8 cellular contexts compared by ENCODE assay signal in the genomic region with DNA sequence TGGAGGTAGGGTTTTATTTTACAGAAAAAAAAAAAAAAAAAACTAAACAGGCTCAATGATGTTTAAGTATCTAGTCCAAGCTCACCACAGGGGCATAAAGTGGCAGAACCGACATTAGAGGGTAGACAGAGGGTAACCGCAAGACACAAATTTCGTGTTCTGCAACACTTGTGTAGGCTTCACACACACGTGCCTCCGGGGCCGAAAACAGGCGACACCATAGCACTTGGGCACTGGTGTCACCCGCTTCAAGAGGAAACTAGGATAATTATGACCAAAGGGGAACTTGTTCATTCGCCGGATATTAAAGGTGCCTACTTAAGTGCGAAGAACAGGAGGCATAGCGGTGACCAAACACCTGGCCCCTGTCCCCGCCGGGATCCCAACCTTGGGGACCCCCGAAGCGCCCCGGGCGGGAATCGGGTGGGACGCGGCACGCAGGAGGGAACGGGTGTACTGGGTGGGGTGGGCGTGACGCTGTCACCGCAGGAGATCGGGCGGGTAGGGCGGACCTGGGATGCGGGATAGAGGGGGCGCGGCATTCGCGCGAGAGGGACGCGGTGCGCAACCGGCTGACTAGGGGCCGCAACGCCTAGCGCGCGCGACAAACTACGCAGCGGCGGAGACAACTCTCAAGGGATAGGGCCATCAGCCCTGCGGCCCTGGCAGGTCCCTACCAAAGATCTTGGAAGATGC. TPM values are rescaled to one million over a fixed set of nuclear protein-coding genes. Genes with fewer than 3 reads are reported as not detected.
A peak's percentile ranks its signal among the peaks of the same experiment; 100 is the strongest.
DNase-seq lines count a peak whose midpoint lies in the region; ATAC-seq, FAIRE-seq and TF ChIP-seq lines count a peak whose summit lies in the region.

No MANE protein-coding gene starts in this region.

- TF ChIP-seq POLR2A in GM12878 (IDR thresholded peaks at IDR 0.05; ENCODE audit: low read depth, low read length): no peak

- in situ Hi-C loops in GM12878 (cut with MboI): no loop called here

- H4K20me1 ChIP-seq in GM12878 (ENCODE audit: control insufficient read depth, insufficient read depth) (no peaks in the 10 kb centered on the region), keratinocyte (ENCODE audit: control insufficient read depth, extremely low read depth, insufficient read depth, low read length) (no peaks in the 10 kb centered on the region)

- peak; percentile 21 for ATAC-seq in GM21390 (IDR thresholded peaks at IDR 0.05; ENCODE audit: unreplicated experiment)
- ATAC-seq in GM12878: peak; percentile 40

- 2% methylated on average over 34 of the region's 49 CpGs for WGBS in GM12878 (ENCODE audit: insufficient coverage, insufficient replicate concordance, low lambda C conversion rate, missing lambda C conversion rate)

- TF ChIP-seq EP300 in GM12878 (IDR thresholded peaks at IDR 0.05; ENCODE audit: borderline replicate concordance in 1 of 2, control insufficient read depth in 1 of 2, low read depth in 2 of 2, low read length in 2 of 2): no peak

- no peak for TF ChIP-seq RAD21 in GM12878 (IDR thresholded peaks at IDR 0.05; ENCODE audit: insufficient read depth, low read depth, low read length)

- H3K4me2 ChIP-seq in GM12878 (ENCODE audit: control insufficient read depth, insufficient read depth) (peak overlapping the region; percentile 80), keratinocyte (ENCODE audit: control insufficient read depth, extremely low read depth, insufficient read depth, low read depth, low read length) (peak overlapping the region; percentile 91)

- H2AFZ ChIP-seq in GM12878 (ENCODE audit: control insufficient read depth, low read depth, low read length) (peak overlapping the region; percentile 93), keratinocyte (ENCODE audit: control insufficient read depth, low read length) (peak overlapping the region; percentile 95)

- peak overlapping the region; percentile 92 for H3K9ac ChIP-seq in GM12878 (ENCODE audit: control insufficient read depth, insufficient read depth, low read length)
- peak overlapping the region; percentile 83 for H3K9ac ChIP-seq in keratinocyte (ENCODE audit: control insufficient read depth, extremely low read depth, insufficient read depth, low read length)

- no peaks in the 10 kb centered on the region for H3K9me1 ChIP-seq in keratinocyte (ENCODE audit: control insufficient read depth, extremely low read depth, insufficient read depth, low read length)

- dilution Hi-C loops in keratinocyte (cut with MboI; ENCODE audit: extremely low pct_ligation_motif_present, low sequenced_read_pairs): no loop called here

- H3K27me3 ChIP-seq in HL-60 (ENCODE audit: insufficient read depth, poor library complexity, severe bottlenecking) (no peaks in the 10 kb centered on the region), GM12878 (replicated peaks in 1 of 2; ENCODE audit: control insufficient read depth in 2 of 2, insufficient read depth in 2 of 2, low read length in 1 of 2) (no peaks in the 10 kb centered on the region), keratinocyte (ENCODE audit: control insufficient read depth, extremely low read depth, insufficient read depth, low read length) (no peaks in the 10 kb centered on the region)

- H3K9me3 ChIP-seq in GM12878 (replicated peaks; ENCODE audit: control insufficient read depth, insufficient read depth, low read length) (no peaks in the 10 kb centered on the region), keratinocyte (ENCODE audit: control insufficient read depth, low read depth, low read length) (no peaks in the 10 kb centered on the region)

- CTCF ChIA-PET in GM12878 (lab: Yijun Ruan, JAX): no interaction called here

- FAIRE-seq in GM12878 (lab: Jason Lieb, UNC): peak; percentile 18
- FAIRE-seq in keratinocyte (lab: Jason Lieb, UNC): no peak

- H3K27ac ChIP-seq in HL-60 (replicated peaks) (peak overlapping the region; percentile 88), GM12878 (ENCODE audit: control insufficient read depth, insufficient read depth) (peak overlapping the region; percentile 89), keratinocyte (ENCODE audit: control insufficient read depth, insufficient read depth, low read length) (peak overlapping the region; percentile 71)

- POLR2A ChIA-PET in GM12878 (lab: Charles Lee): interaction anchor here (0.6 to 1.1 kb wide), 3 partner anchors 57 to 349 kb away, joined by 3 to 4 read pairs (median 4); no protein-coding TSS in a partner anchor

- H3K4me3 ChIP-seq in HL-60 (replicated peaks; ENCODE audit: insufficient read depth, low read length): peak overlapping the region; percentile 95
- peak overlapping the region; percentile 90 for H3K4me3 ChIP-seq in GM12878
- H3K4me3 ChIP-seq in keratinocyte (ENCODE audit: control insufficient read depth in 2 of 3, extremely low read depth in 1 of 3, insufficient read depth in 2 of 3, low read depth in 1 of 3, low read length in 3 of 3): peak overlapping the region; percentile 53 to 90 (median 85)

- H3K36me3 ChIP-seq in GM12878 (ENCODE audit: control insufficient read depth in 2 of 2, insufficient read depth in 2 of 2, low read length in 1 of 2) (peaks cover 0 to 2% of the 10 kb centered on the region in 2 experiments; a peak in 1 of 4 replicates), keratinocyte (ENCODE audit: control insufficient read depth in 2 of 2, extremely low read depth in 1 of 2, insufficient read depth in 2 of 2, low read length in 2 of 2) (peaks cover 0 to 2% of the 10 kb centered on the region in 2 experiments)

- H3K4me1 ChIP-seq in GM12878 (ENCODE audit: control insufficient read depth, insufficient read depth, low read length): peaks cover 12% of the 10 kb centered on the region
- peaks cover 13% of the 10 kb centered on the region for H3K4me1 ChIP-seq in keratinocyte (ENCODE audit: control insufficient read depth, extremely low read depth, insufficient read depth, low read length)

- intact Hi-C loops in GM12878 (cut with micrococcal nuclease; ENCODE audit: unreplicated experiment): loop anchor here (2.0 kb wide), 1 partner anchor 54 kb away; the partner anchor contains the start of gene DIS3

- TF ChIP-seq CTCF in HL-60 (IDR thresholded peaks at IDR 0.05; ENCODE audit: insufficient read depth, low read length) (no peak), GM12878 (IDR thresholded peaks at IDR 0.05 in 2 of 3, conservative IDR thresholded peaks at IDR 0.05 in 1 of 3; ENCODE audit: control insufficient read depth in 2 of 3, extremely low read depth in 1 of 3, insufficient read depth in 1 of 3, low read depth in 3 of 3, low read length in 3 of 3) (no peak), keratinocyte (optimal IDR thresholded peaks at IDR 0.05 in 1 of 3, IDR thresholded peaks at IDR 0.05 in 1 of 3, conservative IDR thresholded peaks at IDR 0.05 in 1 of 3; ENCODE audit: extremely low read depth in 1 of 3, insufficient read depth in 2 of 3, low read length in 3 of 3) (no peak)

- BruUV-seq in GM12878 (replicated peaks; lab: Mats Ljungman, UMichigan): no TSS peak

- SMC1A ChIA-PET in GM12878 (lab: Charles Lee; ENCODE audit: uncharacterized antibody, unreplicated experiment): no interaction called here

- H3K79me2 ChIP-seq in GM12878 (ENCODE audit: control insufficient read depth, insufficient read depth, low read length) (peaks cover 85% of the 10 kb centered on the region), keratinocyte (ENCODE audit: control insufficient read depth, insufficient read depth, low read length) (peaks cover 80% of the 10 kb centered on the region)

- DNase-seq in EL: peak; percentile 32
- peak; percentile 47 to 70 for DNase-seq in HL-60 (ENCODE audit: low read depth in 1 of 2, low spot score in 1 of 2)
- peak; percentile 42 for DNase-seq in SKM-1 treated with dmso at 0.1 percent for 144 hours (lab: John Stamatoyannopoulos, UW; ENCODE audit: unreplicated experiment)
- DNase-seq in GM12878 (ENCODE audit: low read depth, low spot score): no peak
- no peak for DNase-seq in keratinocyte (ENCODE audit: low read depth, low spot score)
- DNase-seq in stimulated activated CD4-positive, alpha-beta T cell treated with anti-CD3 and anti-CD28 coated beads, Interleukin-2, amount 100 ng/mL, for 48 hours: peak; percentile 25 to 28
- no peak for DNase-seq in SW 1271 (lab: John Stamatoyannopoulos, UW)

- RAD21 ChIA-PET in GM12878 (lab: Charles Lee; ENCODE audit: unreplicated experiment): no interaction called here

RNA-seq across cellular contexts. Expression of gene MZT1, which starts 0.6 kb away (rescaled TPM):
- total RNA-seq in GM12878 (2013; cell fraction: nucleolus; rRNA removed): 6.3 and 7.4 TPM in 2 replicates
- total RNA-seq in GM12878 (2014; rRNA removed) (19.1 and 24.4 TPM in 2 replicates), GM12878 (2014; rRNA removed; fragmentation: Illumina TruSeq; extraction: Trizol) (23.0 and 24.2 TPM in 2 replicates), GM12878 (2021) (18.8 and 19.0 TPM in 2 replicates)
- 8.7 TPM for polyA plus RNA-seq in GM12878 (2011; ENCODE audit: low read depth)
- polyA plus RNA-seq in GM12878 (2011; rRNA removed) (27.8 and 47.4 TPM in 2 replicates), GM12878 (2014; fragmentation: Illumina TruSeq; extraction: Trizol) (16.2 and 24.2 TPM in 2 replicates), GM12878 (2014; fragmentation: Nextera tagmentation; extraction: Ambion mirVana) (10 to 100 TPM; 29.2 to 31.8 TPM), GM12878 (2014; rRNA removed) (17.4 and 19.6 TPM in 2 replicates), GM12878 (2016; fragmentation: Nextera tagmentation; extraction: Ambion mirVana) (10 to 100 TPM; 46.2 to 47.6 TPM), keratinocyte (4.6 to 13.7 TPM (median 7.6 TPM) in 3 replicates)
- 5.4 and 7.0 TPM in 2 replicates for polyA plus RNA-seq in GM12878 (2011; cell fraction: cytosol; rRNA removed)
- polyA plus RNA-seq in GM12878 (2011; cell fraction: nucleus; rRNA removed): 3.6 and 4.8 TPM in 2 replicates
- polyA plus RNA-seq in GM12878 (2012): 19.8 and 20.9 TPM in 2 replicates
- 2.5 and 3.7 TPM in 2 replicates for polyA minus RNA-seq in GM12878 (2011; rRNA and poly(A)+ RNA removed)
- polyA minus RNA-seq in GM12878 (2011; cell fraction: cytosol; rRNA and poly(A)+ RNA removed): 1.3 and 2.3 TPM in 2 replicates
- polyA minus RNA-seq in GM12878 (2011; cell fraction: nucleus; rRNA and poly(A)+ RNA removed): 1.6 and 1.9 TPM in 2 replicates
- 13.8 TPM for polyA plus RNA-seq in keratinocyte (2011; ENCODE audit: low read depth)
- polyA plus RNA-seq in keratinocyte (2011; cell fraction: cytosol; rRNA removed): 4.8 and 8.3 TPM in 2 replicates
- polyA plus RNA-seq in keratinocyte (2011; cell fraction: nucleus; rRNA removed): 1.6 and 2.8 TPM in 2 replicates
- 7.5 and 10.5 TPM in 2 replicates for polyA plus RNA-seq in keratinocyte (2012; ENCODE audit: low replicate concordance)
- 0.26 to 2.3 TPM (median 0.82 TPM) in 3 replicates for polyA minus RNA-seq in keratinocyte
- polyA minus RNA-seq in keratinocyte (2011; cell fraction: cytosol; rRNA and poly(A)+ RNA removed): 3.3 TPM
- 0.53 and 1.4 TPM in 2 replicates for polyA minus RNA-seq in keratinocyte (2011; cell fraction: nucleus; rRNA and poly(A)+ RNA removed)

RNA-seq across cellular contexts. Expression of gene BORA, which starts 0.9 kb away (rescaled TPM):
- total RNA-seq in GM12878 (2013; cell fraction: nucleolus; rRNA removed): 14.9 TPM in 2 replicates
- total RNA-seq in GM12878 (2014; rRNA removed) (24.5 and 29.1 TPM in 2 replicates), GM12878 (2014; rRNA removed; fragmentation: Illumina TruSeq; extraction: Trizol) (28.9 and 30.4 TPM in 2 replicates), GM12878 (2021) (16.1 and 17.9 TPM in 2 replicates)
- polyA plus RNA-seq in GM12878 (2011; ENCODE audit: low read depth): 7.2 TPM
- polyA plus RNA-seq in GM12878 (2011; rRNA removed) (21.9 and 33.0 TPM in 2 replicates), GM12878 (2014; fragmentation: Illumina TruSeq; extraction: Trizol) (31.0 and 40.7 TPM in 2 replicates), GM12878 (2014; fragmentation: Nextera tagmentation; extraction: Ambion mirVana) (10 to 100 TPM; 15.1 to 17.8 TPM), GM12878 (2014; rRNA removed) (13.2 and 15.8 TPM in 2 replicates), GM12878 (2016; fragmentation: Nextera tagmentation; extraction: Ambion mirVana) (10 to 100 TPM; 34.1 to 38.7 TPM), keratinocyte (2.9 to 8.3 TPM (median 3.4 TPM) in 3 replicates)
- polyA plus RNA-seq in GM12878 (2011; cell fraction: cytosol; rRNA removed): 9.3 and 14.7 TPM in 2 replicates
- 22.9 and 24.6 TPM in 2 replicates for polyA plus RNA-seq in GM12878 (2011; cell fraction: nucleus; rRNA removed)
- polyA plus RNA-seq in GM12878 (2012): 9.2 and 14.8 TPM in 2 replicates
- 13.4 and 18.0 TPM in 2 replicates for polyA minus RNA-seq in GM12878 (2011; rRNA and poly(A)+ RNA removed)
- 5.1 and 5.6 TPM in 2 replicates for polyA minus RNA-seq in GM12878 (2011; cell fraction: cytosol; rRNA and poly(A)+ RNA removed)
- polyA minus RNA-seq in GM12878 (2011; cell fraction: nucleus; rRNA and poly(A)+ RNA removed): 8.5 and 12.3 TPM in 2 replicates
- polyA plus RNA-seq in keratinocyte (2011; ENCODE audit: low read depth): 1.0 TPM
- 2.1 and 4.7 TPM in 2 replicates for polyA plus RNA-seq in keratinocyte (2011; cell fraction: cytosol; rRNA removed)
- polyA plus RNA-seq in keratinocyte (2011; cell fraction: nucleus; rRNA removed): 4.4 and 4.8 TPM in 2 replicates
- polyA plus RNA-seq in keratinocyte (2012; ENCODE audit: low replicate concordance): 1.3 and 5.0 TPM in 2 replicates
- 0.52 to 6.4 TPM (median 1.1 TPM) in 3 replicates for polyA minus RNA-seq in keratinocyte
- 1.5 TPM for polyA minus RNA-seq in keratinocyte (2011; cell fraction: cytosol; rRNA and poly(A)+ RNA removed)
- polyA minus RNA-seq in keratinocyte (2011; cell fraction: nucleus; rRNA and poly(A)+ RNA removed): 1.5 and 2.4 TPM in 2 replicates

RNA-seq across cellular contexts. Expression of gene DIS3, which starts 54.8 kb away (rescaled TPM):
- total RNA-seq in GM12878 (2013; cell fraction: nucleolus; rRNA removed): 40.2 and 42.1 TPM in 2 replicates
- total RNA-seq in GM12878 (2014; rRNA removed) (42.5 and 48.8 TPM in 2 replicates), GM12878 (2014; rRNA removed; fragmentation: Illumina TruSeq; extraction: Trizol) (62.6 and 65.3 TPM in 2 replicates), GM12878 (2021) (45.9 and 48.5 TPM in 2 replicates)
- 16.8 TPM for polyA plus RNA-seq in GM12878 (2011; ENCODE audit: low read depth)
- polyA plus RNA-seq in GM12878 (2011; rRNA removed) (49.0 and 78.1 TPM in 2 replicates), GM12878 (2014; fragmentation: Illumina TruSeq; extraction: Trizol) (56.8 and 68.2 TPM in 2 replicates), GM12878 (2014; fragmentation: Nextera tagmentation; extraction: Ambion mirVana) (10 to 100 TPM; 10.8 to 13.6 TPM), GM12878 (2014; rRNA removed) (28.3 and 29.7 TPM in 2 replicates), GM12878 (2016; fragmentation: Nextera tagmentation; extraction: Ambion mirVana) (10 to 100 TPM; 34.9 to 36.0 TPM), keratinocyte (25.0 to 44.7 TPM (median 31.2 TPM) in 3 replicates)
- polyA plus RNA-seq in GM12878 (2011; cell fraction: cytosol; rRNA removed): 18.9 and 25.2 TPM in 2 replicates
- 32.9 and 34.6 TPM in 2 replicates for polyA plus RNA-seq in GM12878 (2011; cell fraction: nucleus; rRNA removed)
- 26.9 and 31.1 TPM in 2 replicates for polyA plus RNA-seq in GM12878 (2012)
- 19.1 and 32.3 TPM in 2 replicates for polyA minus RNA-seq in GM12878 (2011; rRNA and poly(A)+ RNA removed)
- 13.5 and 19.0 TPM in 2 replicates for polyA minus RNA-seq in GM12878 (2011; cell fraction: cytosol; rRNA and poly(A)+ RNA removed)
- 11.7 and 22.8 TPM in 2 replicates for polyA minus RNA-seq in GM12878 (2011; cell fraction: nucleus; rRNA and poly(A)+ RNA removed)
- 23.3 TPM for polyA plus RNA-seq in keratinocyte (2011; ENCODE audit: low read depth)
- polyA plus RNA-seq in keratinocyte (2011; cell fraction: cytosol; rRNA removed): 16.9 and 33.2 TPM in 2 replicates
- 36.4 and 51.2 TPM in 2 replicates for polyA plus RNA-seq in keratinocyte (2011; cell fraction: nucleus; rRNA removed)
- 14.7 and 28.1 TPM in 2 replicates for polyA plus RNA-seq in keratinocyte (2012; ENCODE audit: low replicate concordance)
- polyA minus RNA-seq in keratinocyte: 5.0 to 35.8 TPM (median 18.6 TPM) in 3 replicates
- 18.8 TPM for polyA minus RNA-seq in keratinocyte (2011; cell fraction: cytosol; rRNA and poly(A)+ RNA removed)
- 28.5 and 48.9 TPM in 2 replicates for polyA minus RNA-seq in keratinocyte (2011; cell fraction: nucleus; rRNA and poly(A)+ RNA removed)

RNA-seq across cellular contexts. Expression of gene PIBF1, which starts 55.1 kb away (rescaled TPM):
- 78.8 and 97.1 TPM in 2 replicates for total RNA-seq in GM12878 (2013; cell fraction: nucleolus; rRNA removed)
- total RNA-seq in GM12878 (2014; rRNA removed) (11.6 and 16.3 TPM in 2 replicates), GM12878 (2014; rRNA removed; fragmentation: Illumina TruSeq; extraction: Trizol) (22.9 and 24.5 TPM in 2 replicates), GM12878 (2021) (14.1 and 14.3 TPM in 2 replicates)
- polyA plus RNA-seq in GM12878 (2011; ENCODE audit: low read depth): 3.1 TPM
- polyA plus RNA-seq in GM12878 (2011; rRNA removed) (9.0 and 20.3 TPM in 2 replicates), GM12878 (2014; fragmentation: Illumina TruSeq; extraction: Trizol) (13.8 and 17.6 TPM in 2 replicates), GM12878 (2014; fragmentation: Nextera tagmentation; extraction: Ambion mirVana) (1 to 10 TPM; 6.4 to 7.7 TPM), GM12878 (2014; rRNA removed) (4.5 and 8.2 TPM in 2 replicates), GM12878 (2016; fragmentation: Nextera tagmentation; extraction: Ambion mirVana) (10 to 100 TPM; 10.5 to 15.5 TPM), keratinocyte (3.8 to 9.1 TPM (median 4.2 TPM) in 3 replicates)
- 1.1 and 2.2 TPM in 2 replicates for polyA plus RNA-seq in GM12878 (2011; cell fraction: cytosol; rRNA removed)
- 5.4 and 5.7 TPM in 2 replicates for polyA plus RNA-seq in GM12878 (2011; cell fraction: nucleus; rRNA removed)
- polyA plus RNA-seq in GM12878 (2012): 8.8 and 9.6 TPM in 2 replicates
- 4.4 and 13.0 TPM in 2 replicates for polyA minus RNA-seq in GM12878 (2011; rRNA and poly(A)+ RNA removed)
- polyA minus RNA-seq in GM12878 (2011; cell fraction: cytosol; rRNA and poly(A)+ RNA removed): 5.6 and 6.7 TPM in 2 replicates
- 15.1 and 24.9 TPM in 2 replicates for polyA minus RNA-seq in GM12878 (2011; cell fraction: nucleus; rRNA and poly(A)+ RNA removed)
- 34.2 TPM for polyA plus RNA-seq in keratinocyte (2011; ENCODE audit: low read depth)
- 3.7 and 7.9 TPM in 2 replicates for polyA plus RNA-seq in keratinocyte (2011; cell fraction: cytosol; rRNA removed)
- polyA plus RNA-seq in keratinocyte (2011; cell fraction: nucleus; rRNA removed): 3.6 and 6.2 TPM in 2 replicates
- 6.2 and 9.4 TPM in 2 replicates for polyA plus RNA-seq in keratinocyte (2012; ENCODE audit: low replicate concordance)
- polyA minus RNA-seq in keratinocyte: 2.1 to 14.1 TPM (median 7.5 TPM) in 3 replicates
- polyA minus RNA-seq in keratinocyte (2011; cell fraction: cytosol; rRNA and poly(A)+ RNA removed): 5.9 TPM
- 6.5 and 10.8 TPM in 2 replicates for polyA minus RNA-seq in keratinocyte (2011; cell fraction: nucleus; rRNA and poly(A)+ RNA removed)

Comparison
In these comparisons a context has a peak if more than half of its experiments do, and no peak if none do; other contexts are left out.
1. DNase-seq: peak in EL (single experiment), HL-60 (2 of 2), SKM-1 treated with dmso at 0.1 percent for 144 hours (single experiment) and stimulated activated CD4-positive, alpha-beta T cell treated with anti-CD3 and anti-CD28 coated beads, Interleukin-2, amount 100 ng/mL, for 48 hours (2 of 2); none in GM12878 (single experiment), keratinocyte (single experiment) and SW 1271 (0 of 2).
2. Peak in every context shown above with its lines, with median percentiles within 50 percentile points of each other: H3K27ac ChIP-seq and H3K4me3 ChIP-seq.